In genomic region chr5:177471610-177472356, GRCh38 we compare ENCODE assay signal across 8 cellular contexts. TPM values are rescaled to one million over a fixed set of nuclear protein-coding genes. Genes with fewer than 3 reads are reported as not detected.
DNase-seq lines count a peak whose midpoint lies in the region; ATAC-seq and TF ChIP-seq lines count a peak whose summit lies in the region.

No MANE protein-coding gene starts in this region.

- peaks cover 10% of the 10 kb centered on the region for H3K36me3 ChIP-seq in ES-I3 (ENCODE audit: insufficient read depth, low read length)
- peaks cover 0 to 3% (median 2%) of the 10 kb centered on the region in 3 donors for H3K36me3 ChIP-seq in skeletal muscle tissue (ENCODE audit: control insufficient read depth in 3 of 3, insufficient read depth in 3 of 3, low read length in 3 of 3)

- peaks cover 46% of the 10 kb centered on the region for H3K4me1 Mint-ChIP-seq in glutamatergic neuron (ENCODE audit: low read depth, unreplicated experiment)

- peaks cover 62% of the 10 kb centered on the region for H3K27me3 Mint-ChIP-seq in glutamatergic neuron (ENCODE audit: unreplicated experiment)

- TF ChIP-seq CTCF in VCaP (conservative IDR thresholded peaks at IDR 0.05) (no peak), glutamatergic neuron (IDR thresholded peaks at IDR 0.05; ENCODE audit: partially characterized antibody, unreplicated experiment) (no peak)

- peak overlapping the region; percentile 90 for H3K9ac ChIP-seq in ES-I3 (ENCODE audit: low read depth, low read length)
- H3K9ac ChIP-seq in skeletal muscle tissue (ENCODE audit: low read depth in 1 of 3, low read length in 3 of 3), result peak overlapping the region in 2 of 3 donors; percentile 56 to 72

- H3K9me3 ChIP-seq in ES-I3 (ENCODE audit: control insufficient read depth, insufficient read depth, low read length) (no peaks in the 10 kb centered on the region), skeletal muscle tissue (ENCODE audit: control insufficient read depth in 3 of 3, low read length in 3 of 3) (no peaks in the 10 kb centered on the region)

- peak overlapping the region; percentile 100 for H3K27ac Mint-ChIP-seq in glutamatergic neuron (ENCODE audit: unreplicated experiment)

- peaks cover 0 to 6% (median 0%) of the 10 kb centered on the region in 3 donors for H3K27me3 ChIP-seq in skeletal muscle tissue (ENCODE audit: control insufficient read depth in 3 of 3, insufficient read depth in 3 of 3, low read length in 3 of 3)

- H3K4me3 Mint-ChIP-seq in glutamatergic neuron (ENCODE audit: unreplicated experiment), result peak overlapping the region; percentile 95

- no peak for ATAC-seq in activated CD4-positive, CD25-positive, alpha-beta regulatory T cell treated with anti-CD3 and anti-CD28 coated beads, Interleukin-2, amount 50 U/mL, for 24 hours

- H3K36me3 Mint-ChIP-seq in glutamatergic neuron (ENCODE audit: unreplicated experiment), result no peaks in the 10 kb centered on the region

- peaks cover 55% of the 10 kb centered on the region for H3K9me3 Mint-ChIP-seq in glutamatergic neuron (ENCODE audit: unreplicated experiment)

- H3K27ac ChIP-seq in VCaP, result peak overlapping the region; percentile 94; the same call in 1 of the 2 replicates
- peak overlapping the region; percentile 47 for H3K27ac ChIP-seq in skeletal muscle tissue (ENCODE audit: low read depth, low read length)

- H3K4me3 ChIP-seq in skeletal muscle tissue (ENCODE audit: low read length in 3 of 3), result peak overlapping the region; percentile 59 to 66 (median 59)

- peak; percentile 86 for DNase-seq in glutamatergic neuron
- DNase-seq in iPS-NIHi7 (ENCODE audit: extremely low spot score), result no peak
- no peak for DNase-seq in NCI-H524 (lab: John Stamatoyannopoulos, UW)
- DNase-seq in NCI-H748 treated with DMSO at 0.1 percent for 48 hours (lab: John Stamatoyannopoulos, UW), result no peak

- H3K4me1 ChIP-seq in ES-I3 (ENCODE audit: insufficient read depth, low read length) (peaks cover 49% of the 10 kb centered on the region), skeletal muscle tissue (ENCODE audit: control insufficient read depth in 3 of 3, insufficient read depth in 3 of 3, low read length in 3 of 3) (peaks cover 29 to 39% (median 34%) of the 10 kb centered on the region in 3 donors)

RNA-seq across cellular contexts. Expression of gene DBN1, which starts 1.7 kb away (rescaled TPM):
- total RNA-seq in glutamatergic neuron (ENCODE audit: unreplicated experiment) (1,261 TPM), skeletal muscle tissue (108 TPM)

RNA-seq across cellular contexts. Expression of gene PRR7, which starts 25.2 kb away (rescaled TPM):
- 4.1 TPM for total RNA-seq in glutamatergic neuron (ENCODE audit: unreplicated experiment)
- 0.52 TPM for total RNA-seq in skeletal muscle tissue

RNA-seq across cellular contexts. Expression of gene PDLIM7, which starts 25.6 kb away (rescaled TPM):
- total RNA-seq in glutamatergic neuron (ENCODE audit: unreplicated experiment), result 430 TPM
- total RNA-seq in skeletal muscle tissue, result 44.9 TPM

RNA-seq across cellular contexts. Expression of gene DOK3, which starts 37.8 kb away (rescaled TPM):
- total RNA-seq in glutamatergic neuron (ENCODE audit: unreplicated experiment), result 29.2 TPM
- 5.7 TPM for total RNA-seq in skeletal muscle tissue

RNA-seq across cellular contexts. Expression of gene DDX41, which starts 45.0 kb away (rescaled TPM):
- total RNA-seq in glutamatergic neuron (ENCODE audit: unreplicated experiment) (125 TPM), skeletal muscle tissue (33.9 TPM)

Comparison
In these comparisons a context has a peak if more than half of its experiments do, and no peak if none do; other contexts are left out.
1. RNA of gene DBN1, which starts 1.7 kb away (total RNA-seq): 1,261 TPM in glutamatergic neuron (single experiment); 108 TPM in skeletal muscle tissue (single experiment); every median in the first group is over 10 times any median in the second.